Comparison of ENCODE assay signal across 16 cellular contexts in the genomic region with DNA sequence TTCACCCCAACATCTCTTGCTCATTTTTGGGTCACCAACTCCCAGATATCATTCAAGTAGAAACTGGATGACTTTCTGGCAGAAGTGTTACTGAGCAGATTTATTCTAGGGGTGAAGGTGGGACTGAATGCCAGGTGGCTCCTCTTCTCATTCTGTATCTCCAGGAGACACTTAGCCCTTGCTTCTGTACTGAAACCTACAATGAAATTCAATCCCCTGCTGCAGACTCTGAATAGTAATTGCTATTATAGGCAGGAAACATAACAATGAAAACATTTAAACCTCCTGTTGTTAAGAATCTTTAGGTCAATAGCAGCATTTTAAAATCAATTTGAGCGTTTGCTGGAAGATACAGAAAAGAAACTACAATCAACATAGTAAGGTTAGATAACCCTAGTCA.
DNase-seq lines count a peak whose midpoint lies in the region; ATAC-seq and TF ChIP-seq lines count a peak whose summit lies in the region.
"Had no signal": no experiment of that assay in that cellular context is flagged by ENCODE, and none has a peak within 500 bp of the region (broad histone marks: within the 10 kb centered on the region; RNA-seq: fewer than 3 reads in every experiment).

No MANE protein-coding gene starts in this region.

- H3K9me2 ChIP-seq in PC-3 (replicated peaks; ENCODE audit: low read length), result no peaks in the 10 kb centered on the region

- H3F3A ChIP-seq in PC-3 (ENCODE audit: low read length, unreplicated experiment), result no peaks in the 10 kb centered on the region

- H3K27ac ChIP-seq in ACC112 (ENCODE audit: low read depth, low read length) (no peak overlapping the region), HUES48 (ENCODE audit: low read depth, low read length) (peak overlapping the region; percentile 10), PC-3 (ENCODE audit: low read length) (no peak overlapping the region)

- H2AFZ ChIP-seq in ACC112 (ENCODE audit: low read length, unreplicated experiment) (no peak overlapping the region), PC-3 (ENCODE audit: low read length) (no peak overlapping the region)

- H3K27me3 ChIP-seq in ACC112 (ENCODE audit: insufficient read depth, low read length) (no peaks in the 10 kb centered on the region), HUES48 (ENCODE audit: control insufficient read depth, insufficient read depth, low read length) (no peaks in the 10 kb centered on the region), PC-3 (ENCODE audit: low read length) (no peaks in the 10 kb centered on the region)

- no peak overlapping the region for H3K4me3 Mint-ChIP-seq in stimulated activated naive B cell treated with anti-CD40 and anti-IgM and Interleukin-4, amounts not matched to agents 10 μg/mL and 1 μg/mL and 100 μg/mL, for 72 hours
- H3K4me3 Mint-ChIP-seq: CD14-positive monocyte had no signal

- no peak for ATAC-seq in PC-3
- ATAC-seq in stimulated activated naive B cell treated with anti-CD40 and anti-IgM and Interleukin-4, amounts not matched to agents 10 μg/mL and 1 μg/mL and 100 μg/mL, for 72 hours (replicated peaks), result no peak

- H3K9ac ChIP-seq in HUES48 (ENCODE audit: low read depth, low read length) (no peak overlapping the region), PC-3 (ENCODE audit: low read length) (no peak overlapping the region)

- H3K9me3 Mint-ChIP-seq in stimulated activated naive B cell treated with anti-CD40 and anti-IgM and Interleukin-4, amounts not matched to agents 10 μg/mL and 1 μg/mL and 100 μg/mL, for 72 hours, result no peaks in the 10 kb centered on the region

- H4K20me1 ChIP-seq in PC-3 (ENCODE audit: low read length), result no peaks in the 10 kb centered on the region

- H3K79me2 ChIP-seq in ACC112 (ENCODE audit: control insufficient read depth, insufficient read depth, low read length, unreplicated experiment) (no peaks in the 10 kb centered on the region), PC-3 (ENCODE audit: low read length) (no peaks in the 10 kb centered on the region)

- peak; percentile 49 for DNase-seq in NCI-H345 (lab: John Stamatoyannopoulos, UW)
- no peak for DNase-seq in PC-3
- no peak for DNase-seq in KG1 (lab: John Stamatoyannopoulos, UW)
- DNase-seq in activated naive CD4-positive, alpha-beta T cell treated with anti-CD3 and anti-CD28 coated beads, Interleukin-2, amount 50 U/mL, for 16 hours, result no peak
- DNase-seq in SHP77 (lab: John Stamatoyannopoulos, UW), result no peak
- DNase-seq in stimulated activated naive B cell treated with anti-CD40 and anti-IgM and Interleukin-4, amounts not matched to agents 10 μg/mL and 1 μg/mL and 100 μg/mL, for 72 hours, result no peak
- DNase-seq: AML-193, DMS153, Kasumi-1, NCI-H146, NCI-H2081, NCI-H446, SIG-M5 had no signal

- TF ChIP-seq CTCF in PC-3 (conservative IDR thresholded peaks at IDR 0.05; ENCODE audit: low read depth, low read length), result no peak

- H3K36me3 ChIP-seq in ACC112 (ENCODE audit: insufficient read depth, low read length) (no peaks in the 10 kb centered on the region), HUES48 (ENCODE audit: control insufficient read depth, insufficient read depth, low read length) (no peaks in the 10 kb centered on the region), PC-3 (ENCODE audit: low read depth, low read length) (no peaks in the 10 kb centered on the region)

- no TSS peak for BruUV-seq in PC-3 (replicated peaks; lab: Mats Ljungman, UMichigan)

- H3K4me1 ChIP-seq in ACC112 (ENCODE audit: control insufficient read depth, insufficient read depth, low read length, unreplicated experiment) (no peaks in the 10 kb centered on the region), HUES48 (ENCODE audit: control insufficient read depth, insufficient read depth, low read length) (peaks cover 9% of the 10 kb centered on the region), PC-3 (ENCODE audit: insufficient read depth, low read length) (no peaks in the 10 kb centered on the region)

- no peak overlapping the region for H3K27ac Mint-ChIP-seq in stimulated activated naive B cell treated with anti-CD40 and anti-IgM and Interleukin-4, amounts not matched to agents 10 μg/mL and 1 μg/mL and 100 μg/mL, for 72 hours
- H3K27ac Mint-ChIP-seq: CD14-positive monocyte had no signal

- no peaks in the 10 kb centered on the region for H3K4me1 Mint-ChIP-seq in stimulated activated naive B cell treated with anti-CD40 and anti-IgM and Interleukin-4, amounts not matched to agents 10 μg/mL and 1 μg/mL and 100 μg/mL, for 72 hours
- H3K4me1 Mint-ChIP-seq: CD14-positive monocyte had no signal

- intact Hi-C loops in PC-3 (cut with micrococcal nuclease), result no loop called here

- H3K36me3 Mint-ChIP-seq in stimulated activated naive B cell treated with anti-CD40 and anti-IgM and Interleukin-4, amounts not matched to agents 10 μg/mL and 1 μg/mL and 100 μg/mL, for 72 hours, result no peaks in the 10 kb centered on the region
- H3K36me3 Mint-ChIP-seq: CD14-positive monocyte had no signal

- peak overlapping the region; percentile 31; the same call in 1 of the 2 replicates for H3K4me2 ChIP-seq in PC-3 (ENCODE audit: low read length)

- POLR2A ChIA-PET in PC-3 (lab: Charles Lee; ENCODE audit: unreplicated experiment), result no interaction called here

- CTCF ChIA-PET in PC-3 (lab: Charles Lee), result no interaction called here

- peaks cover 9% of the 10 kb centered on the region for H3K9me3 ChIP-seq in HUES48 (ENCODE audit: control insufficient read depth, insufficient read depth, low read length)
- H3K9me3 ChIP-seq in PC-3 (ENCODE audit: low read length), result no peaks in the 10 kb centered on the region

- peak overlapping the region; percentile 54; the same call in 1 of the 2 replicates for H3K4me3 ChIP-seq in ACC112 (ENCODE audit: low read depth, low read length)
- H3K4me3 ChIP-seq in HUES48 (ENCODE audit: low read depth, low read length), result peak overlapping the region; percentile 8; the same call in 1 of the 2 replicates
- no peak overlapping the region; the same call in 1 of the 2 replicates for H3K4me3 ChIP-seq in PC-3 (ENCODE audit: low read length)

- no peaks in the 10 kb centered on the region for H3K27me3 Mint-ChIP-seq in stimulated activated naive B cell treated with anti-CD40 and anti-IgM and Interleukin-4, amounts not matched to agents 10 μg/mL and 1 μg/mL and 100 μg/mL, for 72 hours
